In the genomic region with DNA sequence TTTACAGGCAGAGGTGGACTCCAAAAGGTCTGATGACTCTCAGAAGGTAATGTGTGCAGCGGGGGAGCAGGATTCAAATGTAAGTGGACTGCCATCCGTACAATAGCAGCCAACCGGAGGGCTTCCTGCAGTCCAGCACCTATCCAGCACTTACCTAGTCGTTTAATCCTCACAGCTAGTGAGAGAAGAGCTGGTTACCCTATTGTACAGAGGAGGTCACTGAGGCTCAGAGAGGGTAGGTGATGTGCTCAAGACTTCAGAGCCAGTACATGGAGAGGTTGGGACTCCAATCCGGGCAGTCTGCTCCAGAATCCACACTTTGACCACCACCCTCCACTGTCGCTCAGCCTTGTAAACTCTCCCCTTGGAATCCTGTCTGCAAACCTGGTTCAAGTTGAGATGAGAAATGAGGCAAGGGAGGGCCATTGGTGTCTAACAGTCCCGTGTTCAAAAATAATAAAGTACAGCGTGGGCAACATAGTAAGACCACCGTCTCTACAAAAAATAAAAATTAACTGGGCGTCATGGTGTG, we compare ENCODE assay signal across 14 cellular contexts. TPM values are rescaled to one million over a fixed set of nuclear protein-coding genes. Genes with fewer than 3 reads are reported as not detected.
A peak's percentile ranks its signal among the peaks of the same experiment; 100 is the strongest.
DNase-seq lines count a peak whose midpoint lies in the region; ATAC-seq and TF ChIP-seq lines count a peak whose summit lies in the region.
"Had no signal": no experiment of that assay in that cellular context is flagged by ENCODE, and none has a peak within 500 bp of the region (broad histone marks: within the 10 kb centered on the region; RNA-seq: fewer than 3 reads in every experiment).

No MANE protein-coding gene starts in this region.

- H3K27ac Mint-ChIP-seq in glutamatergic neuron (ENCODE audit: unreplicated experiment): no peak overlapping the region
- H3K27ac Mint-ChIP-seq: activated CD4-positive, alpha-beta memory T cell treated with anti-CD3 and anti-CD28 coated beads for 36 hours; activated naive CD4-positive, alpha-beta T cell treated with anti-CD3 and anti-CD28 coated beads, Interleukin-2, amount 50 U/mL, for 24 hours; T-helper 17 cell had no signal

- no peak overlapping the region for H3K9ac ChIP-seq in GM23248

- TF ChIP-seq EP300 in sigmoid colon (IDR thresholded peaks at IDR 0.05): no peak

- no peaks in the 10 kb centered on the region for H3K79me2 ChIP-seq in GM23248 (ENCODE audit: insufficient read depth)

- no peaks in the 10 kb centered on the region for H3K9me2 ChIP-seq in GM23248 (ENCODE audit: insufficient read depth)

- no peaks in the 10 kb centered on the region for H3F3A ChIP-seq in GM23248 (ENCODE audit: insufficient read depth)

- peaks cover 1% of the 10 kb centered on the region for H3K4me1 Mint-ChIP-seq in glutamatergic neuron (ENCODE audit: low read depth, unreplicated experiment)
- H3K4me1 Mint-ChIP-seq: activated naive CD4-positive, alpha-beta T cell treated with anti-CD3 and anti-CD28 coated beads, Interleukin-2, amount 50 U/mL, for 24 hours; T-helper 17 cell had no signal

- H3K36me3 Mint-ChIP-seq in glutamatergic neuron (ENCODE audit: unreplicated experiment): no peaks in the 10 kb centered on the region

- H3K4me3 ChIP-seq in sigmoid colon (no peak overlapping the region), left lung (no peak overlapping the region), GM23248 (no peak overlapping the region)

- 59 to 64% methylated on average over 10 of the region's 10 CpGs for WGBS in sigmoid colon, 2 donors
- 38 to 48% methylated on average over 10 of the region's 10 CpGs for WGBS in GM23248 (ENCODE audit: low coverage in 1 of 2, low lambda C conversion rate in 2 of 2, missing lambda C conversion rate in 2 of 2), 2 experiments

- no peak overlapping the region for H3K4me2 ChIP-seq in GM23248 (ENCODE audit: unreplicated experiment)

- no peak overlapping the region for H2AFZ ChIP-seq in GM23248

- in situ Hi-C loops in GM23248 (cut with MboI): no loop called here

- H3K27me3 Mint-ChIP-seq in glutamatergic neuron (ENCODE audit: unreplicated experiment): peaks cover 2% of the 10 kb centered on the region

- no peak for TF ChIP-seq POLR2A in sigmoid colon (IDR thresholded peaks at IDR 0.05)

- ATAC-seq in left lung (no peak), GM21526 (IDR thresholded peaks at IDR 0.05; ENCODE audit: low FRiP score, unreplicated experiment) (no peak)

- H3K9me3 Mint-ChIP-seq in glutamatergic neuron (ENCODE audit: unreplicated experiment): peaks cover 5% of the 10 kb centered on the region
- H3K9me3 Mint-ChIP-seq: activated naive CD4-positive, alpha-beta T cell treated with anti-CD3 and anti-CD28 coated beads, Interleukin-2, amount 50 U/mL, for 24 hours had no signal

- peak overlapping the region; percentile 41 for H3K4me3 Mint-ChIP-seq in glutamatergic neuron (ENCODE audit: unreplicated experiment)
- H3K4me3 Mint-ChIP-seq: activated CD4-positive, alpha-beta memory T cell treated with anti-CD3 and anti-CD28 coated beads for 36 hours; activated naive CD4-positive, alpha-beta T cell treated with anti-CD3 and anti-CD28 coated beads, Interleukin-2, amount 50 U/mL, for 24 hours; T-helper 17 cell had no signal

- DNase-seq in NCI-H510A treated with DMSO at 0.1 percent for 48 hours (lab: John Stamatoyannopoulos, UW) (peak; percentile 21), NCI-H510A (lab: John Stamatoyannopoulos, UW) (no peak), NCI-H774 (lab: John Stamatoyannopoulos, UW) (peak; percentile 27), glutamatergic neuron (peak; percentile 58), sigmoid colon (peak; percentile 2), left lung (no peak), GM23248 (no peak)
- DNase-seq: activated CD4-positive, alpha-beta memory T cell treated with anti-CD3 and anti-CD28 coated beads for 36 hours; GDM1; T-helper 17 cell had no signal

- H4K20me1 ChIP-seq in GM23248 (ENCODE audit: insufficient read depth): no peaks in the 10 kb centered on the region

- H3K36me3 ChIP-seq in sigmoid colon (no peaks in the 10 kb centered on the region), left lung (no peaks in the 10 kb centered on the region), GM23248 (ENCODE audit: low read depth) (no peaks in the 10 kb centered on the region)
- H3K36me3 ChIP-seq: vagina had no signal

- H3K4me1 ChIP-seq in sigmoid colon (peaks cover 0 to 12% (median 9%) of the 10 kb centered on the region in 4 donors), left lung (no peaks in the 10 kb centered on the region), GM23248 (ENCODE audit: insufficient read depth) (no peaks in the 10 kb centered on the region)
- H3K4me1 ChIP-seq: vagina had no signal

- H3K27me3 ChIP-seq in sigmoid colon (peaks cover 19 to 54% (median 29%) of the 10 kb centered on the region in 3 donors), left lung (peaks cover 31 to 87% of the 10 kb centered on the region in 2 donors), GM23248 (replicated peaks; ENCODE audit: insufficient read depth) (peaks cover 15% of the 10 kb centered on the region)
- H3K27me3 ChIP-seq: vagina had no signal

- H3K27ac ChIP-seq in sigmoid colon (no peak overlapping the region), left lung (no peak overlapping the region), GM23248 (no peak overlapping the region)
- H3K27ac ChIP-seq: vagina had no signal

- H3K9me3 ChIP-seq in sigmoid colon (peaks cover 5 to 7% (median 6%) of the 10 kb centered on the region in 4 donors), left lung (peaks cover 0 to 4% of the 10 kb centered on the region in 2 donors), GM23248 (ENCODE audit: low read depth) (no peaks in the 10 kb centered on the region)
- H3K9me3 ChIP-seq: vagina had no signal

- intact Hi-C loops in sigmoid colon (cut with DNase I): no loop called here
- intact Hi-C loops in left lung (cut with DNase I): no loop called here

- no peak for TF ChIP-seq CTCF in glutamatergic neuron (IDR thresholded peaks at IDR 0.05; ENCODE audit: partially characterized antibody, unreplicated experiment)
- no peak for TF ChIP-seq CTCF in sigmoid colon (IDR thresholded peaks at IDR 0.05)
- no peak for TF ChIP-seq CTCF in left lung (IDR thresholded peaks at IDR 0.05)

RNA-seq across cellular contexts. Expression of gene JAKMIP1, which starts 22.5 kb away (rescaled TPM):
- total RNA-seq in glutamatergic neuron (ENCODE audit: unreplicated experiment): 2.4 TPM
- total RNA-seq in sigmoid colon: 1 to 10 TPM in 3 of 4 donors, under 1 TPM in 1; 0.49 to 3.9 (median 1.8) TPM
- 1 to 10 TPM in 1 of 3 donors, not detected in 2; 1.8 TPM for polyA plus RNA-seq in sigmoid colon
- under 1 TPM; 0.29 to 0.79 TPM for total RNA-seq in left lung
- total RNA-seq in GM23248 (2014; rRNA removed; shearing (Covaris generic)): not detected in 2 replicates
- polyA plus RNA-seq in GM23248 (2016; fragmentation: Nextera tagmentation; extraction: Ambion mirVana): not detected in 2 replicates
- total RNA-seq: kidney epithelial cell had no signal

RNA-seq across cellular contexts. Expression of gene WFS1, which starts 46.8 kb away (rescaled TPM):
- total RNA-seq in glutamatergic neuron (ENCODE audit: unreplicated experiment): 30.4 TPM
- 10 to 100 TPM; 34.6 to 69.0 (median 47.2) TPM for total RNA-seq in sigmoid colon
- polyA plus RNA-seq in sigmoid colon: 10 to 100 TPM in 1 of 3 donors, 1 to 10 TPM in 2; 1.4 to 10.1 (median 3.6) TPM
- total RNA-seq in left lung: 100 to 1,000 TPM in 1 of 2 donors, 10 to 100 TPM in 1; 40.1 to 103 TPM
- total RNA-seq in GM23248 (2014; rRNA removed; shearing (Covaris generic)): 21.5 and 24.2 TPM in 2 replicates
- 24.4 and 25.0 TPM in 2 replicates for polyA plus RNA-seq in GM23248 (2016; fragmentation: Nextera tagmentation; extraction: Ambion mirVana)

Comparison
In these comparisons a context has a peak if more than half of its experiments do, and no peak if none do; other contexts are left out.
1. DNase-seq: peak in NCI-H510A treated with DMSO at 0.1 percent for 48 hours (single experiment), NCI-H774 (single experiment), glutamatergic neuron (single experiment) and sigmoid colon (single experiment); none in NCI-H510A (single experiment), left lung (0 of 2) and GM23248 (single experiment).